Comparison of ENCODE assay signal across 9 cellular contexts in genomic region chr3:49686361-49686760, GRCh38. TPM values are rescaled to one million over a fixed set of nuclear protein-coding genes. Genes with fewer than 3 reads are reported as not detected.
DNase-seq lines count a peak whose midpoint lies in the region; ATAC-seq and TF ChIP-seq lines count a peak whose summit lies in the region.
"Not testable (repeated sequence)": the region's sequence is repeated elsewhere in the genome, so short reads cannot be mapped to it uniquely, and the experiment has no call there.
"Had no signal": no experiment of that assay in that cellular context is flagged by ENCODE, and none has a peak within 500 bp of the region (broad histone marks: within the 10 kb centered on the region; RNA-seq: fewer than 3 reads in every experiment).

No MANE protein-coding gene starts in this region.

- not testable (repeated sequence) for H4K91ac ChIP-seq in trophoblast cell (ENCODE audit: low read depth, low read length)

- peaks cover 29% of the 10 kb centered on the region for H3K4me1 Mint-ChIP-seq in chondrocyte (ENCODE audit: low read depth)
- peaks cover 52% of the 10 kb centered on the region for H3K4me1 Mint-ChIP-seq in stimulated activated naive CD8-positive, alpha-beta T cell treated with anti-CD3 and anti-CD28 coated beads, Interleukin-15, amount 100 ng/mL, for 72 hours

- not testable (repeated sequence) for H3K79me2 ChIP-seq in trophoblast cell (ENCODE audit: control insufficient read depth, insufficient read depth, low read length, poor library complexity)

- not testable (repeated sequence) for H3K27ac ChIP-seq in left lung; trophoblast cell (ENCODE audit: low read depth, low read length)

- peak overlapping the region; percentile 85 for H3K9ac ChIP-seq in trophoblast cell (ENCODE audit: low read length)

- H4K12ac ChIP-seq in trophoblast cell (ENCODE audit: low read depth, low read length), result not testable (repeated sequence)

- not testable (repeated sequence) for DNase-seq in BJ (ENCODE audit: low read depth); chondrocyte (ENCODE audit: low spot score); Right ventricle myocardium superior
- peak; percentile 64 for DNase-seq in SW480 (ENCODE audit: low spot score)
- DNase-seq in activated T-cell treated with anti-CD3 and anti-CD28 coated beads, Interleukin-2, amount 50 U/mL, for 48 hours, result peak; percentile 50 to 61
- DNase-seq in left lung, result peak; percentile 68 to 92
- DNase-seq in trophoblast cell, result peak; percentile 52 to 56
- DNase-seq in stimulated activated naive CD8-positive, alpha-beta T cell treated with anti-CD3 and anti-CD28 coated beads, Interleukin-15, amount 100 ng/mL, for 72 hours, result peak; percentile 30 to 33

- H3K4me2 ChIP-seq in trophoblast cell (ENCODE audit: low read length), result peak overlapping the region; percentile 91

- POLR2A ChIA-PET in BJ (lab: Charles Lee), result not testable (repeated sequence)

- H2BK120ac ChIP-seq in trophoblast cell (ENCODE audit: insufficient read depth, low read length, poor library complexity), result not testable (repeated sequence)

- no CpG with 5 or more reads among the region's 30 CpGs for WGBS in trophoblast cell (ENCODE audit: extremely low coverage, insufficient coverage, insufficient read length)

- not testable (repeated sequence) for H3K27ac Mint-ChIP-seq in chondrocyte (ENCODE audit: unreplicated experiment); stimulated activated naive CD8-positive, alpha-beta T cell treated with anti-CD3 and anti-CD28 coated beads, Interleukin-15, amount 100 ng/mL, for 72 hours

- not testable (repeated sequence) for H3K27me3 Mint-ChIP-seq in chondrocyte (ENCODE audit: low read depth); stimulated activated naive CD8-positive, alpha-beta T cell treated with anti-CD3 and anti-CD28 coated beads, Interleukin-15, amount 100 ng/mL, for 72 hours

- H3K27me3 ChIP-seq in BJ (ENCODE audit: control insufficient read depth, insufficient read depth, low read length); trophoblast cell (ENCODE audit: insufficient read depth, low read length): not testable (repeated sequence)
- peaks cover 0 to 23% of the 10 kb centered on the region in 2 donors for H3K27me3 ChIP-seq in left lung

- intact Hi-C loops in Right ventricle myocardium superior (cut with DNase I); left lung (cut with DNase I): not testable (repeated sequence)

- not testable (repeated sequence) for H3K4ac ChIP-seq in trophoblast cell (ENCODE audit: low read depth, low read length)

- H2AFZ ChIP-seq in trophoblast cell (ENCODE audit: insufficient read depth, low read length, poor library complexity), result not testable (repeated sequence)

- H3K79me1 ChIP-seq in trophoblast cell (ENCODE audit: low read length), result not testable (repeated sequence)

- H3K36me3 Mint-ChIP-seq in chondrocyte (ENCODE audit: low read depth), result peaks cover 10% of the 10 kb centered on the region

- H3K36me3 ChIP-seq in BJ (ENCODE audit: control insufficient read depth, insufficient read depth, low read length), result peaks cover 15% of the 10 kb centered on the region
- peaks cover 0 to 38% of the 10 kb centered on the region in 2 donors for H3K36me3 ChIP-seq in left lung
- H3K36me3 ChIP-seq in trophoblast cell (ENCODE audit: control insufficient read depth in 1 of 2, insufficient read depth in 2 of 2, low read length in 2 of 2), result peaks cover 30 to 31% of the 10 kb centered on the region in 2 experiments

- peak overlapping the region; percentile 42 for H3K4me3 Mint-ChIP-seq in chondrocyte (ENCODE audit: unreplicated experiment)
- H3K4me3 Mint-ChIP-seq in stimulated activated naive CD8-positive, alpha-beta T cell treated with anti-CD3 and anti-CD28 coated beads, Interleukin-15, amount 100 ng/mL, for 72 hours, result peak overlapping the region; percentile 70 to 80

- not testable (repeated sequence) for H3K14ac ChIP-seq in trophoblast cell (ENCODE audit: low read length)

- H3K4me1 ChIP-seq in left lung (peaks cover 9 to 35% of the 10 kb centered on the region in 2 donors), trophoblast cell (ENCODE audit: control insufficient read depth in 1 of 2, insufficient read depth in 2 of 2, low read length in 2 of 2) (peaks cover 3 to 18% of the 10 kb centered on the region in 2 experiments)

- not testable (repeated sequence) for H2AK5ac ChIP-seq in trophoblast cell (ENCODE audit: low read length)

- not testable (repeated sequence) for TF ChIP-seq CTCF in BJ (IDR thresholded peaks at IDR 0.05; ENCODE audit: insufficient read depth, low read depth, low read length); chondrocyte (IDR thresholded peaks at IDR 0.05); left lung (IDR thresholded peaks at IDR 0.05)

- not testable (repeated sequence) for H3K9me3 ChIP-seq in left lung; trophoblast cell (ENCODE audit: insufficient read depth, low read depth, low read length)

- peak overlapping the region; percentile 58 for H4K8ac ChIP-seq in trophoblast cell (ENCODE audit: low read depth, low read length)

- CTCF ChIA-PET in BJ (lab: Yijun Ruan, JAX), result not testable (repeated sequence)

- H3K9me3 Mint-ChIP-seq in chondrocyte (ENCODE audit: low read depth); stimulated activated naive CD8-positive, alpha-beta T cell treated with anti-CD3 and anti-CD28 coated beads, Interleukin-15, amount 100 ng/mL, for 72 hours: not testable (repeated sequence)

- H3K23ac ChIP-seq in trophoblast cell (ENCODE audit: low read length), result not testable (repeated sequence)

- H2BK5ac ChIP-seq in trophoblast cell (ENCODE audit: low read depth, low read length, poor library complexity), result not testable (repeated sequence)

- peak; percentile 12 for ATAC-seq in Right ventricle myocardium superior (ENCODE audit: poor library complexity)
- peak; percentile 81 for ATAC-seq in left lung
- ATAC-seq in stimulated activated naive CD8-positive, alpha-beta T cell treated with anti-CD3 and anti-CD28 coated beads, Interleukin-15, amount 100 ng/mL, for 72 hours, result peak; percentile 29

- not testable (repeated sequence) for H2BK12ac ChIP-seq in trophoblast cell (ENCODE audit: low read length)

- H3K4me3 ChIP-seq in BJ (ENCODE audit: low read depth, low read length) (peak overlapping the region; percentile 13), left lung (peak overlapping the region; percentile 35 to 36), trophoblast cell (ENCODE audit: low read depth, low read length) (peak overlapping the region; percentile 64)

- not testable (repeated sequence) for H3K18ac ChIP-seq in trophoblast cell (ENCODE audit: low read length)

RNA-seq across cellular contexts. Expression of gene MST1, which starts 2.9 kb away (rescaled TPM):
- polyA plus RNA-seq in BJ (2011; rRNA removed), result 5.5 and 10.7 TPM in 2 replicates
- 1.0 and 5.0 TPM in 2 replicates for polyA minus RNA-seq in BJ (2011; rRNA and poly(A)+ RNA removed)
- total RNA-seq in chondrocyte, result 17.6 to 24.4 TPM (median 19.1 TPM) in 3 replicates
- total RNA-seq in Right ventricle myocardium superior, result 3.7 TPM
- total RNA-seq in left lung, result 10 to 100 TPM; 12.5 to 19.1 TPM
- polyA plus RNA-seq in trophoblast cell (2013), result 14.1 and 16.4 TPM in 2 replicates

RNA-seq across cellular contexts. Expression of gene RNF123, which starts 3.0 kb away (rescaled TPM):
- 28.8 and 61.2 TPM in 2 replicates for polyA plus RNA-seq in BJ (2011; rRNA removed)
- 32.6 and 50.6 TPM in 2 replicates for polyA minus RNA-seq in BJ (2011; rRNA and poly(A)+ RNA removed)
- total RNA-seq in chondrocyte (40.1 to 46.2 TPM (median 41.4 TPM) in 3 replicates), Right ventricle myocardium superior (47.9 TPM), left lung (10 to 100 TPM; 40.9 to 45.0 TPM)
- 23.4 and 24.3 TPM in 2 replicates for polyA plus RNA-seq in trophoblast cell (2013)

RNA-seq across cellular contexts. Expression of gene APEH, which starts 12.2 kb away (rescaled TPM):
- polyA plus RNA-seq in BJ (2011; rRNA removed), result 105 and 165 TPM in 2 replicates
- polyA minus RNA-seq in BJ (2011; rRNA and poly(A)+ RNA removed), result 137 and 228 TPM in 2 replicates
- total RNA-seq in chondrocyte, result 64.5 to 72.0 TPM (median 69.8 TPM) in 3 replicates
- total RNA-seq in Right ventricle myocardium superior, result 103 TPM
- total RNA-seq in left lung, result 100 to 1,000 TPM; 121 to 122 TPM
- 54.4 and 54.8 TPM in 2 replicates for polyA plus RNA-seq in trophoblast cell (2013)

RNA-seq across cellular contexts. Expression of gene AMIGO3, which starts 33.1 kb away (rescaled TPM):
- polyA plus RNA-seq in BJ (2011; rRNA removed), result not detected in 2 replicates
- 0.26 TPM in 1 of 2 replicates, not detected in the other for polyA minus RNA-seq in BJ (2011; rRNA and poly(A)+ RNA removed)
- total RNA-seq in chondrocyte (0.27 to 0.35 TPM in 2 of 3 replicates, not detected in the other), Right ventricle myocardium superior (not detected), left lung (under 1 TPM in 1 of 2 donors, not detected in 1; 0.47 TPM)
- polyA plus RNA-seq in trophoblast cell (2013), result 4.6 and 4.9 TPM in 2 replicates
- total RNA-seq: sciatic nerve had no signal

RNA-seq across cellular contexts. Expression of gene GMPPB, which starts 37.4 kb away (rescaled TPM):
- 19.0 and 30.0 TPM in 2 replicates for polyA plus RNA-seq in BJ (2011; rRNA removed)
- polyA minus RNA-seq in BJ (2011; rRNA and poly(A)+ RNA removed), result 15.3 and 23.1 TPM in 2 replicates
- total RNA-seq in chondrocyte (27.6 to 50.2 TPM (median 28.4 TPM) in 3 replicates), Right ventricle myocardium superior (15.7 TPM), left lung (10 to 100 TPM; 41.0 to 69.5 TPM)
- polyA plus RNA-seq in trophoblast cell (2013), result 39.9 and 42.9 TPM in 2 replicates

Comparison
In these comparisons a context has a peak if more than half of its experiments do, and no peak if none do; other contexts are left out.
1. H3K4me3 ChIP-seq: peak in every context shown above with its lines; median percentile 64 in trophoblast cell; 36 in left lung; 13 in BJ.
2. ATAC-seq: peak in every context shown above with its lines; median percentile 81 in left lung; 29 in stimulated activated naive CD8-positive, alpha-beta T cell treated with anti-CD3 and anti-CD28 coated beads, Interleukin-15, amount 100 ng/mL, for 72 hours; 12 in Right ventricle myocardium superior.